Comparison of ENCODE assay signal across 8 cellular contexts in genomic region chr16:73956592-73957495, GRCh38.
A peak's percentile ranks its signal among the peaks of the same experiment; 100 is the strongest.
DNase-seq lines count a peak whose midpoint lies in the region; ATAC-seq and TF ChIP-seq lines count a peak whose summit lies in the region.

No MANE protein-coding gene starts in this region.

- ATAC-seq in left lobe of liver = peak; percentile 88
- peak; percentile 58 to 62 for ATAC-seq in stimulated activated naive B cell treated with anti-CD40 and anti-IgM and Interleukin-4, amounts not matched to agents 10 μg/mL and 1 μg/mL and 100 μg/mL, for 72 hours (replicated peaks)

- H3K27ac Mint-ChIP-seq in chondrocyte (ENCODE audit: unreplicated experiment) = no peak overlapping the region
- no peak overlapping the region for H3K27ac Mint-ChIP-seq in stimulated activated naive B cell treated with anti-CD40 and anti-IgM and Interleukin-4, amounts not matched to agents 10 μg/mL and 1 μg/mL and 100 μg/mL, for 72 hours

- H3K4me3 Mint-ChIP-seq in chondrocyte (ENCODE audit: unreplicated experiment) = no peak overlapping the region
- no peak overlapping the region for H3K4me3 Mint-ChIP-seq in stimulated activated naive B cell treated with anti-CD40 and anti-IgM and Interleukin-4, amounts not matched to agents 10 μg/mL and 1 μg/mL and 100 μg/mL, for 72 hours

- no peaks in the 10 kb centered on the region for H3K36me3 Mint-ChIP-seq in chondrocyte (ENCODE audit: low read depth)
- H3K36me3 Mint-ChIP-seq in stimulated activated naive B cell treated with anti-CD40 and anti-IgM and Interleukin-4, amounts not matched to agents 10 μg/mL and 1 μg/mL and 100 μg/mL, for 72 hours = no peaks in the 10 kb centered on the region

- no peak overlapping the region for H3K4me3 ChIP-seq in AG04450 (ENCODE audit: low read depth, low read length)

- peaks cover 6% of the 10 kb centered on the region for H3K27me3 ChIP-seq in AG04450 (ENCODE audit: control insufficient read depth, insufficient read depth, low read length)

- 0 out of 2 replicates have a peak, but pooled peaks cover 3% of the 10 kb centered on the region for H3K9me3 ChIP-seq in AG04450 (ENCODE audit: control insufficient read depth, insufficient read depth, low read length)

- peak; percentile 20 for DNase-seq in AG04450 (ENCODE audit: low read depth, low spot score)
- DNase-seq in SHP77 (lab: John Stamatoyannopoulos, UW) = peak; percentile 64
- no peak for DNase-seq in chondrocyte (ENCODE audit: low spot score)
- DNase-seq in left lobe of liver (ENCODE audit: low spot score) = no peak
- peak; percentile 16 for DNase-seq in stimulated activated naive B cell treated with anti-CD40 and anti-IgM and Interleukin-4, amounts not matched to agents 10 μg/mL and 1 μg/mL and 100 μg/mL, for 72 hours
- DNase-seq in effector CD4-positive, alpha-beta T cell = no peak

- TF ChIP-seq CTCF in AG04450 (IDR thresholded peaks at IDR 0.05; ENCODE audit: low read depth, low read length) (peak; percentile 94), GM12872 (IDR thresholded peaks at IDR 0.05; ENCODE audit: insufficient read depth, low read depth, low read length) (peak; percentile 82), LNCAP (IDR thresholded peaks at IDR 0.05) (peak; percentile 94), chondrocyte (IDR thresholded peaks at IDR 0.05) (peak; percentile 95)

- CTCF ChIA-PET in AG04450 (lab: Charles Lee) = interaction anchor here (0.6 to 2.5 kb wide), 24 partner anchors 8 to 1836 kb away, joined by 3 to 9 read pairs (median 4); no protein-coding TSS in a partner anchor

- H3K27me3 Mint-ChIP-seq in chondrocyte (ENCODE audit: low read depth) = peaks cover 12% of the 10 kb centered on the region
- peaks cover 4 to 7% of the 10 kb centered on the region in 2 donors for H3K27me3 Mint-ChIP-seq in stimulated activated naive B cell treated with anti-CD40 and anti-IgM and Interleukin-4, amounts not matched to agents 10 μg/mL and 1 μg/mL and 100 μg/mL, for 72 hours

- H3K4me1 Mint-ChIP-seq in chondrocyte (ENCODE audit: low read depth) = peaks cover 7% of the 10 kb centered on the region
- H3K4me1 Mint-ChIP-seq in stimulated activated naive B cell treated with anti-CD40 and anti-IgM and Interleukin-4, amounts not matched to agents 10 μg/mL and 1 μg/mL and 100 μg/mL, for 72 hours = no peaks in the 10 kb centered on the region

- H3K9me3 Mint-ChIP-seq in chondrocyte (ENCODE audit: low read depth) = peaks cover 6% of the 10 kb centered on the region
- no peaks in the 10 kb centered on the region for H3K9me3 Mint-ChIP-seq in stimulated activated naive B cell treated with anti-CD40 and anti-IgM and Interleukin-4, amounts not matched to agents 10 μg/mL and 1 μg/mL and 100 μg/mL, for 72 hours

- POLR2A ChIA-PET in AG04450 (lab: Yijun Ruan, JAX) = no interaction called here

- no peak overlapping the region for H3K27ac ChIP-seq in AG04450 (ENCODE audit: low read depth, low read length)

Comparison
In these comparisons a context has a peak if more than half of its experiments do, and no peak if none do; other contexts are left out.
1. DNase-seq: peak in AG04450 (single experiment), SHP77 (2 of 2) and stimulated activated naive B cell treated with anti-CD40 and anti-IgM and Interleukin-4, amounts not matched to agents 10 μg/mL and 1 μg/mL and 100 μg/mL, for 72 hours (single experiment); none in chondrocyte (single experiment), left lobe of liver (single experiment) and effector CD4-positive, alpha-beta T cell (single experiment).
2. Peak in every context shown above with its lines, with median percentiles within 50 percentile points of each other: CTCF ChIP-seq.